18 cellular contexts compared by ENCODE assay signal in genomic region chr18:36398419-36398818, GRCh38.
DNase-seq lines count a peak whose midpoint lies in the region; ATAC-seq and TF ChIP-seq lines count a peak whose summit lies in the region.
"Had no signal": no experiment of that assay in that cellular context is flagged by ENCODE, and none has a peak within 500 bp of the region (broad histone marks: within the 10 kb centered on the region; RNA-seq: fewer than 3 reads in every experiment).

No MANE protein-coding gene starts in this region.

- peak in 1 of 2 donors; percentile 23 for ATAC-seq in right cardiac atrium
- ATAC-seq in HG03280 (IDR thresholded peaks at IDR 0.05; ENCODE audit: unreplicated experiment), result no peak
- ATAC-seq: HCT116 had no signal

- CTCF ChIA-PET in RWPE1 (lab: Yijun Ruan, JAX), result interaction anchor here (0.6 kb wide), 1 partner anchor 104 kb away, joined by 3 read pairs; no protein-coding TSS in a partner anchor

- POLR2A ChIA-PET in RWPE1 (lab: Yijun Ruan, JAX; ENCODE audit: low non-redundant PET), result no interaction called here

- DNase-seq in RWPE1 (ENCODE audit: low spot score) (no peak), ascending aorta (ENCODE audit: low spot score in 2 of 2) (no peak), epithelial cell of prostate (ENCODE audit: low read depth, low spot score) (peak; percentile 66), right cardiac atrium (no peak), HK-2 (ENCODE audit: unreplicated experiment) (no peak), NCI-H524 treated with DMSO at 0.1 percent for 48 hours (lab: John Stamatoyannopoulos, UW) (no peak)
- DNase-seq: CD4-positive, CD25-positive, alpha-beta regulatory T cell; DMS79; NCI-H1417; NCI-H1694 treated with DMSO at 0.1 percent for 48 hours; NCI-H2081 treated with DMSO at 0.1 percent for 48 hours; NCI-H2171 treated with DMSO at 0.1 percent for 48 hours; NCI-H446; NCI-H526 treated with DMSO at 0.1 percent for 48 hours; OCI-M1; SIG-M5 had no signal

- no peaks in the 10 kb centered on the region for H3K36me3 ChIP-seq in ascending aorta

- intact Hi-C loops in ascending aorta (cut with DNase I) (no loop called here), right cardiac atrium (cut with DNase I) (no loop called here)

- H3K4me1 ChIP-seq in ascending aorta, result peaks cover 0 to 19% of the 10 kb centered on the region in 2 donors
- peaks cover 3% of the 10 kb centered on the region for H3K4me1 ChIP-seq in right cardiac atrium (ENCODE audit: control insufficient read depth, insufficient read depth, low read length)

- no peak for TF ChIP-seq CTCF in RWPE1 (conservative IDR thresholded peaks at IDR 0.05; ENCODE audit: low read depth)
- TF ChIP-seq CTCF in ascending aorta (IDR thresholded peaks at IDR 0.05), result no peak

- H3K9me3 ChIP-seq in ascending aorta (peaks cover 0 to 11% of the 10 kb centered on the region in 2 donors), right cardiac atrium (ENCODE audit: control insufficient read depth, low read length) (no peaks in the 10 kb centered on the region)

- H3K4me3 ChIP-seq in ascending aorta, result no peak overlapping the region
- H3K4me3 ChIP-seq in right cardiac atrium (ENCODE audit: low read length), result no peak overlapping the region

- no peaks in the 10 kb centered on the region for H3K27me3 ChIP-seq in ascending aorta
- H3K27me3 ChIP-seq in right cardiac atrium (ENCODE audit: control insufficient read depth, insufficient read depth), result no peaks in the 10 kb centered on the region

- H3K27ac ChIP-seq in RWPE1 (peak overlapping the region; percentile 18; the same call in 1 of the 2 replicates), ascending aorta (peak overlapping the region; percentile 2 to 11), epithelial cell of prostate (peak overlapping the region; percentile 55), right cardiac atrium (ENCODE audit: low read length) (peak overlapping the region; percentile 81)

- WGBS in right cardiac atrium, result 84% methylated on average over 3 of the region's 3 CpGs

Comparison
In these comparisons a context has a peak if more than half of its experiments do, and no peak if none do; other contexts are left out.
1. H3K27ac ChIP-seq: peak in every context shown above with its lines; median percentile 81 in right cardiac atrium; 55 in epithelial cell of prostate; 18 in RWPE1; 6 in ascending aorta.